Comparison of ENCODE assay signal across 8 cellular contexts in the genomic region with DNA sequence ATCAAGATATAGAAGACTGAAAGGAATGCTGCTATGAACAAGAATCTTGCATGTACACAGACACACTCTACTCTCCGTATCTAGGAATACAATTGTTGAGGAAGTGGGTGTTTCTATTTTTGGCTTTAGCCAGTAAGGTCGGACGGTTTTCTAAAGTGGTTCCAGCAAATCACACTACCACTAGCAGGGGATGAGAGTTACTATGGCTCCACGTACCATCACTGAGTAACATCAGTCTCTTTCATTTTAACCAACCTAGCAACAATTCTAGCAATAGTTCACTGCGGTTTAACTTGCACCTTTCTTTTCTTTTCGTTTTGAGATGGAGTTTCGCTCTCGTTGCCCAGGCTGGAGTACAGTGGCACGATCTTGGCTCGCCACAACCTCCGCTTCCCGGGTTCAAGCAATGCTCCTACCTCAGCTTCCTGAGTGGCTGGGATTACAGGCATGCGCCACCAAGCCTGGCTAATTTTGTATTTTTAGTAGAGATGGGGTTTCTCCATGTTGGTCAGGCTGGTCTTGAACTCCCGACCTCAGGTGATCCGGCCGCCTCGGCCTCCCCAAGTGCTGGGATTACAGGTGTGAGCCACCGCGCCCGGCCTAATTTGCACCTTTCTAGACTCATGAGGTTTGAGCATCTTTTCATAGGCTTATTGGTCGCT.
DNase-seq lines count a peak whose midpoint lies in the region; ATAC-seq, FAIRE-seq and TF ChIP-seq lines count a peak whose summit lies in the region.
"Not testable (repeated sequence)": the region's sequence is repeated elsewhere in the genome, so short reads cannot be mapped to it uniquely, and the experiment has no call there.

No MANE protein-coding gene starts in this region.

- H3K9me3 Mint-ChIP-seq in activated CD8-positive, alpha-beta T cell treated with anti-CD3 and anti-CD28 coated beads, Interleukin-2, amount 10 ng/mL, durations not matched to agents 7 days and 5 days (ENCODE audit: insufficient read depth); effector memory CD8-positive, alpha-beta T cell: not testable (repeated sequence)

- POLR2A ChIA-PET in activated CD8-positive, alpha-beta T cell treated with anti-CD3 and anti-CD28 coated beads, Interleukin-2, amount 10 ng/mL, durations not matched to agents 7 days and 5 days (lab: Charles Lee), result interaction anchor here (0.9 kb wide), 1 partner anchor 23 kb away, joined by 3 read pairs; no protein-coding TSS in a partner anchor

- DNase-seq in GM12891 (ENCODE audit: insufficient read length, low spot score), result peak; percentile 22
- peak; percentile 82 for DNase-seq in MV-4-11 (lab: John Stamatoyannopoulos, UW)
- DNase-seq in activated CD8-positive, alpha-beta T cell treated with anti-CD3 and anti-CD28 coated beads, Interleukin-2, amount 10 ng/mL, durations not matched to agents 7 days and 5 days, result peak; percentile 63
- DNase-seq in effector memory CD8-positive, alpha-beta T cell, result peak in 2 of 3 experiments; percentile 11 to 26
- DNase-seq in stimulated activated CD4-positive, alpha-beta T cell treated with anti-CD3 and anti-CD28 coated beads, Interleukin-2, amount 100 ng/mL, for 24 hours, result peak; percentile 40 to 62

- FAIRE-seq in GM12891 (lab: Jason Lieb, UNC), result peak; percentile 61

- CTCF ChIA-PET in activated CD8-positive, alpha-beta T cell treated with anti-CD3 and anti-CD28 coated beads, Interleukin-2, amount 10 ng/mL, durations not matched to agents 7 days and 5 days (lab: Charles Lee), result interaction anchor here (0.9 to 1.3 kb wide), 3 partner anchors 9 to 127 kb away, joined by 3 to 5 read pairs (median 4); no protein-coding TSS in a partner anchor

- H3K4me1 Mint-ChIP-seq in activated CD8-positive, alpha-beta T cell treated with anti-CD3 and anti-CD28 coated beads, Interleukin-2, amount 10 ng/mL, durations not matched to agents 7 days and 5 days (ENCODE audit: low read depth), result peaks cover 31% of the 10 kb centered on the region
- peaks cover 34 to 37% of the 10 kb centered on the region in 2 donors for H3K4me1 Mint-ChIP-seq in effector memory CD8-positive, alpha-beta T cell (ENCODE audit: low read depth in 2 of 2)

- H3K36me3 Mint-ChIP-seq in activated CD8-positive, alpha-beta T cell treated with anti-CD3 and anti-CD28 coated beads, Interleukin-2, amount 10 ng/mL, durations not matched to agents 7 days and 5 days (ENCODE audit: low read depth), result peaks cover 63% of the 10 kb centered on the region
- H3K36me3 Mint-ChIP-seq in effector memory CD8-positive, alpha-beta T cell (ENCODE audit: insufficient read depth), result peaks cover 26% of the 10 kb centered on the region

- ATAC-seq in GM19324 (IDR thresholded peaks at IDR 0.05; ENCODE audit: low FRiP score, unreplicated experiment) (peak; percentile 87), GM21825 (IDR thresholded peaks at IDR 0.05; ENCODE audit: unreplicated experiment) (peak; percentile 94), HG03108 (IDR thresholded peaks at IDR 0.05; ENCODE audit: unreplicated experiment) (peak; percentile 91)
- ATAC-seq in activated CD8-positive, alpha-beta T cell treated with anti-CD3 and anti-CD28 coated beads, Interleukin-2, amount 10 ng/mL, durations not matched to agents 7 days and 5 days, result peak; percentile 92
- peak; percentile 92 for ATAC-seq in effector memory CD8-positive, alpha-beta T cell (replicated peaks)

- H3K4me3 Mint-ChIP-seq in activated CD8-positive, alpha-beta T cell treated with anti-CD3 and anti-CD28 coated beads, Interleukin-2, amount 10 ng/mL, durations not matched to agents 7 days and 5 days, result peak overlapping the region; percentile 56
- peak overlapping the region; percentile 55 to 62 for H3K4me3 Mint-ChIP-seq in effector memory CD8-positive, alpha-beta T cell

- peak; percentile 56; the same call in 1 of the 2 replicates for TF ChIP-seq POLR2A in GM12891 (IDR thresholded peaks at IDR 0.05; ENCODE audit: low read depth, low read length)

- H3K27me3 Mint-ChIP-seq in activated CD8-positive, alpha-beta T cell treated with anti-CD3 and anti-CD28 coated beads, Interleukin-2, amount 10 ng/mL, durations not matched to agents 7 days and 5 days (ENCODE audit: low read depth); effector memory CD8-positive, alpha-beta T cell: not testable (repeated sequence)

- H3K27ac Mint-ChIP-seq in activated CD8-positive, alpha-beta T cell treated with anti-CD3 and anti-CD28 coated beads, Interleukin-2, amount 10 ng/mL, durations not matched to agents 7 days and 5 days, result peak overlapping the region; percentile 67
- H3K27ac Mint-ChIP-seq in effector memory CD8-positive, alpha-beta T cell, result peak overlapping the region; percentile 73 to 92

TF ChIP-seq in GM12891, 5 proteins besides CTCF, POLR2A, EP300 and RAD21:
- TF ChIP-seq SPI1 (IDR thresholded peaks at IDR 0.05; ENCODE audit: low read depth, low read length) (peak; percentile 83), POU2F2 (IDR thresholded peaks at IDR 0.05; ENCODE audit: low read depth, low read length) (0 out of 2 replicates have a peak, but pooled peaks have one; percentile 50), POLR2AphosphoS5 (IDR thresholded peaks at IDR 0.05; ENCODE audit: low read depth, low read length) (peak; percentile 60)

Comparison
In these comparisons a context has a peak if more than half of its experiments do, and no peak if none do; other contexts are left out.
1. Peak in every context shown above with its lines: DNase-seq and ATAC-seq.
2. DNase-seq: peak in every context shown above with its lines; median percentile 82 in MV-4-11; 63 in activated CD8-positive, alpha-beta T cell treated with anti-CD3 and anti-CD28 coated beads, Interleukin-2, amount 10 ng/mL, durations not matched to agents 7 days and 5 days; 51 in stimulated activated CD4-positive, alpha-beta T cell treated with anti-CD3 and anti-CD28 coated beads, Interleukin-2, amount 100 ng/mL, for 24 hours; 22 in GM12891; 18 in effector memory CD8-positive, alpha-beta T cell.